In genomic region chr4:37735578-37735977, GRCh38 we compare ENCODE assay signal across 17 cellular contexts.
"Had no signal": no experiment of that assay in that cellular context is flagged by ENCODE, and none has a peak within 500 bp of the region (broad histone marks: within the 10 kb centered on the region; RNA-seq: fewer than 3 reads in every experiment).

No MANE protein-coding gene starts in this region.

- H3K9ac ChIP-seq: neural progenitor cell, parathyroid adenoma had no signal

- H3K36me3 Mint-ChIP-seq: activated naive CD8-positive, alpha-beta T cell; brain; memory B cell; neural progenitor cell; stimulated activated effector memory CD8-positive, alpha-beta T cell treated with anti-CD3 and anti-CD28 coated beads, Interleukin-12 subunit alpha, Interleukin-12 subunit beta, amount 100 ng/mL, for 72 hours had no signal

- H3K27me3 Mint-ChIP-seq: activated naive CD8-positive, alpha-beta T cell; brain had no signal

- H3K4me3 ChIP-seq: neural progenitor cell, smooth muscle cell, tibial artery, vagina had no signal

- H3K27ac Mint-ChIP-seq: activated naive CD8-positive, alpha-beta T cell; brain; endodermal cell; memory B cell; neural progenitor cell; stimulated activated effector memory CD8-positive, alpha-beta T cell treated with anti-CD3 and anti-CD28 coated beads, Interleukin-12 subunit alpha, Interleukin-12 subunit beta, amount 100 ng/mL, for 72 hours had no signal

- H3K4me1 ChIP-seq: neural progenitor cell, parathyroid adenoma, tibial artery, vagina had no signal

- ATAC-seq: activated T-cell treated with anti-CD3 and anti-CD28 coated beads, Interleukin-2, amount 50 U/mL, for 4 hours; stimulated activated effector memory CD8-positive, alpha-beta T cell treated with anti-CD3 and anti-CD28 coated beads, Interleukin-12 subunit alpha, Interleukin-12 subunit beta, amount 100 ng/mL, for 72 hours had no signal

- H3K4me2 ChIP-seq: neural progenitor cell, smooth muscle cell had no signal

- DNase-seq: activated CD4-positive, alpha-beta T cell treated with anti-CD3 and anti-CD28 coated beads for 1 hour; activated CD4-positive, alpha-beta T cell treated with anti-CD3 and anti-CD28 coated beads, Interleukin-2, amount 50 U/mL, for 48 hours; activated gamma-delta T cell; activated T-cell treated with anti-CD3 and anti-CD28 coated beads, Interleukin-2, amount 50 U/mL, for 4 hours; dermis blood vessel endothelial cell; endodermal cell; hypothalamus; retina had no signal

- H3K4me3 Mint-ChIP-seq: activated naive CD8-positive, alpha-beta T cell; activated T-cell treated with anti-CD3 and anti-CD28 coated beads, Interleukin-2, amount 50 U/mL, for 4 hours; brain; endodermal cell; memory B cell; neural progenitor cell; stimulated activated effector memory CD8-positive, alpha-beta T cell treated with anti-CD3 and anti-CD28 coated beads, Interleukin-12 subunit alpha, Interleukin-12 subunit beta, amount 100 ng/mL, for 72 hours had no signal

- H3K36me3 ChIP-seq: neural progenitor cell, tibial artery, vagina had no signal

- H3K27me3 ChIP-seq: neural progenitor cell, tibial artery, vagina had no signal

- H3K79me2 ChIP-seq: parathyroid adenoma had no signal

- H3K4me1 Mint-ChIP-seq: brain; endodermal cell; memory B cell; neural progenitor cell; stimulated activated effector memory CD8-positive, alpha-beta T cell treated with anti-CD3 and anti-CD28 coated beads, Interleukin-12 subunit alpha, Interleukin-12 subunit beta, amount 100 ng/mL, for 72 hours had no signal

- H2AFZ ChIP-seq: neural progenitor cell, parathyroid adenoma had no signal

- H3K27ac ChIP-seq: neural progenitor cell, parathyroid adenoma, tibial artery, vagina had no signal

- H3K9me3 Mint-ChIP-seq: activated T-cell treated with anti-CD3 and anti-CD28 coated beads, Interleukin-2, amount 50 U/mL, for 4 hours; endodermal cell; memory B cell; stimulated activated effector memory CD8-positive, alpha-beta T cell treated with anti-CD3 and anti-CD28 coated beads, Interleukin-12 subunit alpha, Interleukin-12 subunit beta, amount 100 ng/mL, for 72 hours had no signal

- H3K9me3 ChIP-seq: tibial artery, vagina had no signal
